ENCODE assay signal across 1 cellular context in genomic region chr21:37587203-37587602, GRCh38.
TF ChIP-seq lines count a peak whose summit lies in the region.

No MANE protein-coding gene starts in this region.

TF ChIP-seq in WTC11, 78 proteins besides CTCF, POLR2A, EP300 and RAD21 (continued from another document):
- TF ChIP-seq ZNF532 (CRISPR knock-in tag; IDR thresholded peaks at IDR 0.05; ENCODE audit: borderline replicate concordance) (no peak), RORB (CRISPR knock-in tag; IDR thresholded peaks at IDR 0.05) (no peak), ZBTB43 (CRISPR knock-in tag; IDR thresholded peaks at IDR 0.05) (no peak), GTF2I (CRISPR knock-in tag; conservative IDR thresholded peaks at IDR 0.05) (no peak)
TF ChIP-seq in WTC11: peak in this region for 0.
